In the genomic region with DNA sequence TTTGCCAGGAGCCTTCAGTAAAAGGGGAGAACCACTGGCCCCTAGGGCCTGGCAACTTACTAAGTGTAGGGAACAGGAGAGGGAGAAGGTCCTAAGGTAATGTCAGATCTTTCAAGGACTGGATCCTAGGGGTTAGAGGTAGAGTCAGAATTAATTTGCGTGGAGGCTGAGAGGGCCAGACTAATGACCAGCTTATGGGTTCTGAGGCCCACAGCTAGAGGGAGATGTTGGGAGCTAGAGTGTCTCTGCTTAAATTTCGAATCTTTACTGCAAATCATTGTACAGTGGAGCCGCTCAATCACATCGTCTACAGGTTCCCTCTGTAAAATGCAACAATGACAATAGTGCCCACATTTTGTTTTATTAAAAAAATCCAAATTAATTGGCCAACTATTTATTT, we compare ENCODE assay signal across 26 cellular contexts. TPM values are rescaled to one million over a fixed set of nuclear protein-coding genes. Genes with fewer than 3 reads are reported as not detected.
A peak's percentile ranks its signal among the peaks of the same experiment; 100 is the strongest.
DNase-seq lines count a peak whose midpoint lies in the region; ATAC-seq, FAIRE-seq and TF ChIP-seq lines count a peak whose summit lies in the region.
"Had no signal": no experiment of that assay in that cellular context is flagged by ENCODE, and none has a peak within 500 bp of the region (broad histone marks: within the 10 kb centered on the region; RNA-seq: fewer than 3 reads in every experiment).

No MANE protein-coding gene starts in this region.

- 58% methylated on average over 4 of the region's 4 CpGs for WGBS in GM12878 (ENCODE audit: insufficient coverage, insufficient replicate concordance, low lambda C conversion rate, missing lambda C conversion rate)

- CTCF ChIA-PET in GM12878 (lab: Yijun Ruan, JAX): interaction anchor here (1.1 to 7.0 kb wide), 8 partner anchors 8 to 312 kb away, joined by 3 to 65 read pairs (median 4); no protein-coding TSS in a partner anchor
- CTCF ChIA-PET in CD8-positive, alpha-beta T cell (lab: Charles Lee): interaction anchor here (1.5 to 1.7 kb wide), 2 partner anchors 11 to 83 kb away, joined by 4 to 6 read pairs; no protein-coding TSS in a partner anchor

- no peak; the same call in 2 of the 3 replicates for ATAC-seq in GM12878
- no peak for ATAC-seq in CD8-positive, alpha-beta T cell
- ATAC-seq in activated naive CD4-positive, alpha-beta T cell treated with anti-CD3 and anti-CD28 coated beads, Interleukin-2, amount 50 U/mL, for 72 hours: no peak
- ATAC-seq: esophagus mucosa, heart left ventricle, sciatic nerve had no signal

- H3K27ac ChIP-seq in C4-2B: no peak overlapping the region
- no peak overlapping the region for H3K27ac ChIP-seq in GM12878 (ENCODE audit: control insufficient read depth, insufficient read depth)
- H3K27ac ChIP-seq in keratinocyte (ENCODE audit: control insufficient read depth, insufficient read depth, low read length): no peak overlapping the region
- H3K27ac ChIP-seq in coronary artery: no peak overlapping the region
- H3K27ac ChIP-seq in CD8-positive, alpha-beta T cell (ENCODE audit: low read depth, low read length): no peak overlapping the region
- H3K27ac ChIP-seq: dorsolateral prefrontal cortex, heart left ventricle had no signal

- no peaks in the 10 kb centered on the region for H3K9me3 Mint-ChIP-seq in HFFc6
- H3K9me3 Mint-ChIP-seq in CD8-positive, alpha-beta T cell: no peaks in the 10 kb centered on the region
- no peaks in the 10 kb centered on the region for H3K9me3 Mint-ChIP-seq in activated naive CD4-positive, alpha-beta T cell treated with anti-CD3 and anti-CD28 coated beads, Interleukin-2, amount 50 U/mL, for 72 hours

- no peaks in the 10 kb centered on the region for H3K9me1 ChIP-seq in keratinocyte (ENCODE audit: control insufficient read depth, extremely low read depth, insufficient read depth, low read length)

- H3K4me3 ChIP-seq in GM12878: no peak overlapping the region
- no peak overlapping the region for H3K4me3 ChIP-seq in keratinocyte (ENCODE audit: control insufficient read depth in 2 of 3, extremely low read depth in 1 of 3, insufficient read depth in 2 of 3, low read depth in 1 of 3, low read length in 3 of 3)
- H3K4me3 ChIP-seq in coronary artery: no peak overlapping the region
- H3K4me3 ChIP-seq in CD8-positive, alpha-beta T cell (ENCODE audit: low read depth, low read length): no peak overlapping the region
- H3K4me3 ChIP-seq: dorsolateral prefrontal cortex, heart left ventricle, Peyer's patch, transverse colon had no signal

- H3K4me3 Mint-ChIP-seq in HFFc6: no peak overlapping the region
- H3K4me3 Mint-ChIP-seq in CD8-positive, alpha-beta T cell: no peak overlapping the region

- no peak for FAIRE-seq in GM12878 (lab: Jason Lieb, UNC)
- no peak for FAIRE-seq in keratinocyte (lab: Jason Lieb, UNC)
- FAIRE-seq: TTC549 had no signal

- intact Hi-C loops in GM12878 (cut with micrococcal nuclease; ENCODE audit: unreplicated experiment): no loop called here
- intact Hi-C loops in CD8-positive, alpha-beta T cell (cut with DNase I, micrococcal nuclease): no loop called here

- H3K36me3 ChIP-seq in GM12878 (ENCODE audit: control insufficient read depth in 2 of 2, insufficient read depth in 2 of 2, low read length in 1 of 2) (no peaks in the 10 kb centered on the region), keratinocyte (ENCODE audit: control insufficient read depth in 2 of 2, extremely low read depth in 1 of 2, insufficient read depth in 2 of 2, low read length in 2 of 2) (no peaks in the 10 kb centered on the region)
- H3K36me3 ChIP-seq in CD8-positive, alpha-beta T cell (ENCODE audit: insufficient read depth, low read length): no peaks in the 10 kb centered on the region
- H3K36me3 ChIP-seq: heart left ventricle, Peyer's patch, transverse colon had no signal

- no peak overlapping the region for H3K9ac ChIP-seq in GM12878 (ENCODE audit: control insufficient read depth, insufficient read depth, low read length)
- H3K9ac ChIP-seq in keratinocyte (ENCODE audit: control insufficient read depth, extremely low read depth, insufficient read depth, low read length): no peak overlapping the region

- peaks cover 2% of the 10 kb centered on the region; the same call in 1 of the 2 replicates for H3K27me3 Mint-ChIP-seq in HFFc6 (ENCODE audit: insufficient read depth)
- H3K27me3 Mint-ChIP-seq in CD8-positive, alpha-beta T cell (ENCODE audit: low read depth): no peaks in the 10 kb centered on the region

- H3K79me2 ChIP-seq in GM12878 (ENCODE audit: control insufficient read depth, insufficient read depth, low read length) (no peaks in the 10 kb centered on the region), keratinocyte (ENCODE audit: control insufficient read depth, insufficient read depth, low read length) (no peaks in the 10 kb centered on the region)

- in situ Hi-C loops in GM12878 (cut with MboI): no loop called here

- H3K4me2 ChIP-seq in GM12878 (ENCODE audit: control insufficient read depth, insufficient read depth): no peak overlapping the region
- no peak overlapping the region for H3K4me2 ChIP-seq in keratinocyte (ENCODE audit: control insufficient read depth, extremely low read depth, insufficient read depth, low read depth, low read length)

- TF ChIP-seq EP300 in GM12878 (IDR thresholded peaks at IDR 0.05; ENCODE audit: borderline replicate concordance in 1 of 2, control insufficient read depth in 1 of 2, low read depth in 2 of 2, low read length in 2 of 2): no peak

- H2AFZ ChIP-seq in GM12878 (ENCODE audit: control insufficient read depth, low read depth, low read length) (no peak overlapping the region), keratinocyte (ENCODE audit: control insufficient read depth, low read length) (no peak overlapping the region)

- no peaks in the 10 kb centered on the region for H3K9me3 ChIP-seq in GM12878 (replicated peaks; ENCODE audit: control insufficient read depth, insufficient read depth, low read length)
- no peaks in the 10 kb centered on the region for H3K9me3 ChIP-seq in keratinocyte (ENCODE audit: control insufficient read depth, low read depth, low read length)
- H3K9me3 ChIP-seq in CD8-positive, alpha-beta T cell (ENCODE audit: low read length): no peaks in the 10 kb centered on the region
- H3K9me3 ChIP-seq: heart left ventricle, Peyer's patch, transverse colon had no signal

- TF ChIP-seq CTCF in C4-2B (conservative IDR thresholded peaks at IDR 0.05): peak; percentile 15; the same call in 1 of the 2 replicates
- peak; percentile 62 for TF ChIP-seq CTCF in HFFc6 (IDR thresholded peaks at IDR 0.05)
- TF ChIP-seq CTCF in GM12878 (IDR thresholded peaks at IDR 0.05 in 2 of 3, conservative IDR thresholded peaks at IDR 0.05 in 1 of 3; ENCODE audit: control insufficient read depth in 2 of 3, extremely low read depth in 1 of 3, insufficient read depth in 1 of 3, low read depth in 3 of 3, low read length in 3 of 3): peak; percentile 6 to 20 (median 6); a peak in 2 of 6 replicates
- TF ChIP-seq CTCF in keratinocyte (optimal IDR thresholded peaks at IDR 0.05 in 1 of 3, IDR thresholded peaks at IDR 0.05 in 1 of 3, conservative IDR thresholded peaks at IDR 0.05 in 1 of 3; ENCODE audit: extremely low read depth in 1 of 3, insufficient read depth in 2 of 3, low read length in 3 of 3): peak in 2 of 3 experiments; percentile 20 to 25
- no peak for TF ChIP-seq CTCF in coronary artery (IDR thresholded peaks at IDR 0.05)
- TF ChIP-seq CTCF in CD8-positive, alpha-beta T cell (IDR thresholded peaks at IDR 0.05): no peak

- H3K4me1 ChIP-seq in GM12878 (ENCODE audit: control insufficient read depth, insufficient read depth, low read length) (no peaks in the 10 kb centered on the region), keratinocyte (ENCODE audit: control insufficient read depth, extremely low read depth, insufficient read depth, low read length) (peaks cover 21% of the 10 kb centered on the region)
- peaks cover 8% of the 10 kb centered on the region for H3K4me1 ChIP-seq in CD8-positive, alpha-beta T cell (ENCODE audit: insufficient read depth, low read length)
- H3K4me1 ChIP-seq: Peyer's patch had no signal

- dilution Hi-C loops in keratinocyte (cut with MboI; ENCODE audit: extremely low pct_ligation_motif_present, low sequenced_read_pairs): no loop called here

- H3K4me1 Mint-ChIP-seq in HFFc6 (ENCODE audit: low read depth): peaks cover 91% of the 10 kb centered on the region
- peaks cover 13% of the 10 kb centered on the region for H3K4me1 Mint-ChIP-seq in CD8-positive, alpha-beta T cell (ENCODE audit: low read depth)

- DNase-seq in HFFc6: no peak
- DNase-seq in GM12878 (ENCODE audit: low read depth, low spot score): no peak
- DNase-seq in keratinocyte (ENCODE audit: low read depth, low spot score): no peak
- DNase-seq in NCI-H1092 (lab: John Stamatoyannopoulos, UW): no peak
- no peak for DNase-seq in coronary artery (ENCODE audit: low spot score)
- no peak for DNase-seq in CD8-positive, alpha-beta T cell
- no peak for DNase-seq in activated naive CD4-positive, alpha-beta T cell treated with anti-CD3 and anti-CD28 coated beads, Interleukin-2, amount 50 U/mL, for 72 hours (ENCODE audit: low spot score in 2 of 2)
- DNase-seq: activated CD4-positive, alpha-beta T cell treated with anti-CD3 and anti-CD28 coated beads, Interleukin-2, amount 50 U/mL, for 4 hours; activated naive CD4-positive, alpha-beta T cell treated with Interleukin-2 at 50 U/mL for 16 hours; aorta; COR-L47; dorsolateral prefrontal cortex; EL; heart left ventricle; NCI-H1417 treated with DMSO at 0.1 percent for 48 hours; NCI-H82; Peyer's patch; stimulated activated naive CD4-positive, alpha-beta T cell treated with Interleukin-2 at 50 U/mL for 16 hours; SW 1271; transverse colon had no signal

- no peaks in the 10 kb centered on the region; the same call in 1 of the 2 replicates for H4K20me1 ChIP-seq in GM12878 (ENCODE audit: control insufficient read depth, insufficient read depth)
- H4K20me1 ChIP-seq in keratinocyte (ENCODE audit: control insufficient read depth, extremely low read depth, insufficient read depth, low read length): no peaks in the 10 kb centered on the region

- BruUV-seq in GM12878 (replicated peaks; lab: Mats Ljungman, UMichigan): no TSS peak

- no peak for TF ChIP-seq POLR2A in GM12878 (IDR thresholded peaks at IDR 0.05; ENCODE audit: low read depth, low read length)

- RAD21 ChIA-PET in GM12878 (lab: Charles Lee; ENCODE audit: unreplicated experiment): interaction anchor here (1.2 to 2.9 kb wide), 2 partner anchors 52 to 84 kb away, joined by 3 to 11 read pairs; no protein-coding TSS in a partner anchor

- POLR2A ChIA-PET in GM12878 (lab: Charles Lee): no interaction called here
- POLR2A ChIA-PET in CD8-positive, alpha-beta T cell (lab: Charles Lee): interaction anchor here (1.3 kb wide), 1 partner anchor 11 kb away, joined by 4 read pairs; no protein-coding TSS in a partner anchor

- H3K27me3 ChIP-seq in GM12878 (replicated peaks in 1 of 2; ENCODE audit: control insufficient read depth in 2 of 2, insufficient read depth in 2 of 2, low read length in 1 of 2) (peaks cover 0 to 3% of the 10 kb centered on the region in 2 experiments; a peak in 3 of 4 replicates), keratinocyte (ENCODE audit: control insufficient read depth, extremely low read depth, insufficient read depth, low read length) (no peaks in the 10 kb centered on the region)
- no peaks in the 10 kb centered on the region for H3K27me3 ChIP-seq in CD8-positive, alpha-beta T cell (ENCODE audit: insufficient read depth, low read length)
- H3K27me3 ChIP-seq: dorsolateral prefrontal cortex, Peyer's patch, transverse colon had no signal

- peak overlapping the region; percentile 64 for H3K27ac Mint-ChIP-seq in HFFc6
- no peak overlapping the region for H3K27ac Mint-ChIP-seq in CD8-positive, alpha-beta T cell
- no peak overlapping the region for H3K27ac Mint-ChIP-seq in activated naive CD4-positive, alpha-beta T cell treated with anti-CD3 and anti-CD28 coated beads, Interleukin-2, amount 50 U/mL, for 72 hours

- TF ChIP-seq RAD21 in GM12878 (IDR thresholded peaks at IDR 0.05; ENCODE audit: insufficient read depth, low read depth, low read length): no peak

- SMC1A ChIA-PET in GM12878 (lab: Charles Lee; ENCODE audit: uncharacterized antibody, unreplicated experiment): interaction anchor here (2.6 kb wide), 1 partner anchor 83 kb away, joined by 11 read pairs; no protein-coding TSS in a partner anchor

- H3K36me3 Mint-ChIP-seq in HFFc6 (ENCODE audit: low read depth): peaks cover 36% of the 10 kb centered on the region
- no peaks in the 10 kb centered on the region for H3K36me3 Mint-ChIP-seq in CD8-positive, alpha-beta T cell
- H3K36me3 Mint-ChIP-seq in activated naive CD4-positive, alpha-beta T cell treated with anti-CD3 and anti-CD28 coated beads, Interleukin-2, amount 50 U/mL, for 72 hours: no peaks in the 10 kb centered on the region

RNA-seq across cellular contexts. Expression of gene CLMP, which starts 31.4 kb away (rescaled TPM):
- 100 to 1,000 TPM; 126 to 201 (median 138) TPM for total RNA-seq in HFFc6 (2021; fragmentation: NEBNext Ultra II Directional; extraction: Animal tissue kit (Norgen Biotek cat#: 25700))
- 0.23 TPM in 1 of 2 replicates, not detected in the other for total RNA-seq in GM12878 (2013; cell fraction: nucleolus; rRNA removed)
- 0.22 TPM in 1 of 2 replicates, not detected in the other for total RNA-seq in GM12878 (2014; rRNA removed)
- 0.05 TPM in 1 of 2 replicates, not detected in the other for total RNA-seq in GM12878 (2014; rRNA removed; fragmentation: Illumina TruSeq; extraction: Trizol)
- total RNA-seq in GM12878 (2021): 0.19 and 0.21 TPM in 2 replicates
- polyA plus RNA-seq in GM12878 (2011; ENCODE audit: low read depth): not detected
- polyA plus RNA-seq in GM12878 (2011; rRNA removed): not detected in 2 replicates
- not detected in 2 replicates for polyA plus RNA-seq in GM12878 (2011; cell fraction: cytosol; rRNA removed)
- polyA plus RNA-seq in GM12878 (2011; cell fraction: nucleus; rRNA removed): not detected in 2 replicates
- 0.06 TPM in 1 of 2 replicates, not detected in the other for polyA plus RNA-seq in GM12878 (2012)
- not detected in 2 replicates for polyA plus RNA-seq in GM12878 (2014; fragmentation: Illumina TruSeq; extraction: Trizol)
- polyA plus RNA-seq in GM12878 (2014; fragmentation: Nextera tagmentation; extraction: Ambion mirVana): under 1 TPM; 0.11 to 0.29 TPM
- polyA plus RNA-seq in GM12878 (2014; rRNA removed): 0.01 and 0.03 TPM in 2 replicates
- polyA plus RNA-seq in GM12878 (2016; fragmentation: Nextera tagmentation; extraction: Ambion mirVana): under 1 TPM; 0.20 to 0.71 TPM
- not detected in 2 replicates for polyA minus RNA-seq in GM12878 (2011; rRNA and poly(A)+ RNA removed)
- 0.31 and 0.80 TPM in 2 replicates for polyA minus RNA-seq in GM12878 (2011; cell fraction: cytosol; rRNA and poly(A)+ RNA removed)
- not detected in 2 replicates for polyA minus RNA-seq in GM12878 (2011; cell fraction: nucleus; rRNA and poly(A)+ RNA removed)
- 2.7 to 5.4 TPM (median 3.1 TPM) in 3 replicates for polyA plus RNA-seq in keratinocyte
- 7.0 TPM for polyA plus RNA-seq in keratinocyte (2011; ENCODE audit: low read depth)
- polyA plus RNA-seq in keratinocyte (2011; cell fraction: cytosol; rRNA removed): 1.7 and 2.8 TPM in 2 replicates
- polyA plus RNA-seq in keratinocyte (2011; cell fraction: nucleus; rRNA removed): 2.2 and 4.6 TPM in 2 replicates
- polyA plus RNA-seq in keratinocyte (2012; ENCODE audit: low replicate concordance): 1.8 and 2.8 TPM in 2 replicates
- polyA minus RNA-seq in keratinocyte: 6.3 to 11.2 TPM (median 9.6 TPM) in 3 replicates
- 2.5 TPM for polyA minus RNA-seq in keratinocyte (2011; cell fraction: cytosol; rRNA and poly(A)+ RNA removed)
- polyA minus RNA-seq in keratinocyte (2011; cell fraction: nucleus; rRNA and poly(A)+ RNA removed): 1.9 and 5.5 TPM in 2 replicates
- total RNA-seq in CD8-positive, alpha-beta T cell: under 1 TPM; 0.05 to 0.11 TPM
- under 1 TPM; 0.41 to 0.54 TPM for total RNA-seq in activated naive CD4-positive, alpha-beta T cell treated with anti-CD3 and anti-CD28 coated beads, Interleukin-2, amount 50 U/mL, for 72 hours
- total RNA-seq: HT-29, lung microvascular endothelial cell had no signal

Comparison
In these comparisons a context has a peak if more than half of its experiments do, and no peak if none do; other contexts are left out.
1. CTCF ChIP-seq: peak in C4-2B (single experiment), HFFc6 (single experiment), GM12878 (3 of 3) and keratinocyte (2 of 3); none in coronary artery (single experiment) and CD8-positive, alpha-beta T cell (single experiment).
2. RNA of gene CLMP, which starts 31.4 kb away (total RNA-seq): 126 to 201 TPM in HFFc6; 0.41 to 0.54 TPM in activated naive CD4-positive, alpha-beta T cell treated with anti-CD3 and anti-CD28 coated beads, Interleukin-2, amount 50 U/mL, for 72 hours, 0.05 to 0.11 TPM in CD8-positive, alpha-beta T cell and 0.05 to 0.23 TPM in GM12878; every median in the first group is over 10 times any median in the second.